ENCODE assay signal across 8 cellular contexts in the genomic region with DNA sequence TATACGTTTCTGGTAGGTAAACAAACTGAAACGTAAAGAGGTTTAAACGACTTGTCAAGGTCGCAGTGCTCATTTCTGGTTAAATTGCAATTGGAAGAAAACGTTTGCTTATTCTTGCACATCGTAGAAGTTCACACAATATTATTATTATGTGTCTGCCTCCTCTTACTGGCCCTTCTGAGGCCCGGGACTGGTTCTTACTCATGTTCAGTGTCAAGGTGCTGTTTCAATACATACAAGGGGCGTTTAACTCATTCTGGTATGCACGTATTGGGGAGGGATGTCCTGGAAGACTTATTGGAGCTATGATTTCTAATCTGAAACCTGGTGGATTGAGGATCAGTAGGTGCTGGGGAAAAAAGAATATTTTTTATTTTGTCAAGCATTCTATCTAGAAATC. TPM values are rescaled to one million over a fixed set of nuclear protein-coding genes. Genes with fewer than 3 reads are reported as not detected.
DNase-seq lines count a peak whose midpoint lies in the region; ATAC-seq and TF ChIP-seq lines count a peak whose summit lies in the region.

No MANE protein-coding gene starts in this region.

- no peak for ATAC-seq in left lobe of liver

- H3K4me1 Mint-ChIP-seq in activated CD4-positive, alpha-beta T cell treated with anti-CD3 and anti-CD28 coated beads, Interleukin-2, amount 10 ng/mL, durations not matched to agents 24 days and 14 days, result peaks cover 26% of the 10 kb centered on the region
- H3K4me1 Mint-ChIP-seq in IgD-negative memory B cell, result peaks cover 26 to 45% (median 33%) of the 10 kb centered on the region in 3 donors

- peak overlapping the region; percentile 80 to 82 for H3K4me3 ChIP-seq in cardiac fibroblast (replicated peaks in 1 of 2; ENCODE audit: low read depth in 2 of 2, low read length in 2 of 2)
- H3K4me3 ChIP-seq in mononuclear cell (ENCODE audit: low read length), result peak overlapping the region; percentile 64

- intact Hi-C loops in activated CD4-positive, alpha-beta T cell treated with anti-CD3 and anti-CD28 coated beads, Interleukin-2, amount 10 ng/mL, durations not matched to agents 24 days and 14 days (cut with micrococcal nuclease), result loop anchor here (1.0 to 5.0 kb wide), 5 partner anchors 26 to 210 kb away; a partner anchor contains a TSS

- H3K9me3 ChIP-seq in mononuclear cell (ENCODE audit: low read depth, low read length), result no peaks in the 10 kb centered on the region

- H3K27me3 Mint-ChIP-seq in activated CD4-positive, alpha-beta T cell treated with anti-CD3 and anti-CD28 coated beads, Interleukin-2, amount 10 ng/mL, durations not matched to agents 24 days and 14 days, result peaks cover 14% of the 10 kb centered on the region
- H3K27me3 Mint-ChIP-seq in IgD-negative memory B cell, result peaks cover 10% of the 10 kb centered on the region

- peak overlapping the region; percentile 96 for H3K4me3 Mint-ChIP-seq in activated CD4-positive, alpha-beta T cell treated with anti-CD3 and anti-CD28 coated beads, Interleukin-2, amount 10 ng/mL, durations not matched to agents 24 days and 14 days
- peak overlapping the region; percentile 96 to 100 (median 99) for H3K4me3 Mint-ChIP-seq in IgD-negative memory B cell

- no peak for TF ChIP-seq CTCF in cardiac fibroblast (IDR thresholded peaks at IDR 0.05; ENCODE audit: low read depth, low read length)

- peaks cover 23% of the 10 kb centered on the region for H3K4me1 ChIP-seq in mononuclear cell (ENCODE audit: insufficient read depth, low read length)

- peaks cover 10% of the 10 kb centered on the region for H3K27me3 ChIP-seq in mononuclear cell (ENCODE audit: insufficient read depth, low read length)

- peaks cover 15% of the 10 kb centered on the region for H3K9me3 Mint-ChIP-seq in activated CD4-positive, alpha-beta T cell treated with anti-CD3 and anti-CD28 coated beads, Interleukin-2, amount 10 ng/mL, durations not matched to agents 24 days and 14 days
- peaks cover 7 to 13% (median 8%) of the 10 kb centered on the region in 3 donors for H3K9me3 Mint-ChIP-seq in IgD-negative memory B cell

- no peak for DNase-seq in activated CD4-positive, alpha-beta T cell treated with anti-CD3 and anti-CD28 coated beads, Interleukin-2, amount 10 ng/mL, durations not matched to agents 24 days and 14 days
- no peak for DNase-seq in activated CD4-positive, alpha-beta T cell treated with anti-CD3 and anti-CD28 coated beads, Interleukin-2, amount 50 U/mL, for 4 hours
- DNase-seq in cardiac fibroblast (ENCODE audit: low read depth in 2 of 2) (peak in 1 of 2 donors; percentile 16), putamen (ENCODE audit: low spot score) (no peak), left lobe of liver (ENCODE audit: low spot score) (no peak)
- DNase-seq in stimulated activated CD4-positive, alpha-beta T cell treated with anti-CD3 and anti-CD28 coated beads, Interleukin-4, amount 100 ng/mL, for 4 hours, result no peak

- peaks cover 39% of the 10 kb centered on the region for H3K36me3 Mint-ChIP-seq in activated CD4-positive, alpha-beta T cell treated with anti-CD3 and anti-CD28 coated beads, Interleukin-2, amount 10 ng/mL, durations not matched to agents 24 days and 14 days (ENCODE audit: low read depth)
- peaks cover 10% of the 10 kb centered on the region for H3K36me3 Mint-ChIP-seq in IgD-negative memory B cell

- peak overlapping the region; percentile 97 for H3K27ac Mint-ChIP-seq in activated CD4-positive, alpha-beta T cell treated with anti-CD3 and anti-CD28 coated beads, Interleukin-2, amount 10 ng/mL, durations not matched to agents 24 days and 14 days
- peak overlapping the region; percentile 91 to 100 (median 97) for H3K27ac Mint-ChIP-seq in IgD-negative memory B cell

RNA-seq across cellular contexts. Expression of a gene that starts 0.9 kb away (rescaled TPM):
- 63.3 and 64.4 TPM in 2 replicates for total RNA-seq in activated CD4-positive, alpha-beta T cell treated with anti-CD3 and anti-CD28 coated beads, Interleukin-2, amount 10 ng/mL, durations not matched to agents 24 days and 14 days
- polyA plus RNA-seq in IgD-negative memory B cell, result 55.2 TPM
- 95.8 TPM for total RNA-seq in mononuclear cell
- 8.6 TPM for total RNA-seq in left lobe of liver

RNA-seq across cellular contexts. Expression of a gene that starts 26.2 kb away (rescaled TPM):
- total RNA-seq in activated CD4-positive, alpha-beta T cell treated with anti-CD3 and anti-CD28 coated beads, Interleukin-2, amount 10 ng/mL, durations not matched to agents 24 days and 14 days, result 0.69 and 0.98 TPM in 2 replicates
- polyA plus RNA-seq in IgD-negative memory B cell, result 0.15 TPM
- 0.73 TPM for total RNA-seq in mononuclear cell
- 1.6 TPM for total RNA-seq in left lobe of liver

RNA-seq across cellular contexts. Expression of a gene that starts 26.4 kb away (rescaled TPM):
- total RNA-seq in activated CD4-positive, alpha-beta T cell treated with anti-CD3 and anti-CD28 coated beads, Interleukin-2, amount 10 ng/mL, durations not matched to agents 24 days and 14 days, result 115 and 122 TPM in 2 replicates
- 263 TPM for polyA plus RNA-seq in IgD-negative memory B cell
- total RNA-seq in mononuclear cell (19.3 TPM), left lobe of liver (45.0 TPM)
